37 cellular contexts compared by ENCODE assay signal in the genomic region with DNA sequence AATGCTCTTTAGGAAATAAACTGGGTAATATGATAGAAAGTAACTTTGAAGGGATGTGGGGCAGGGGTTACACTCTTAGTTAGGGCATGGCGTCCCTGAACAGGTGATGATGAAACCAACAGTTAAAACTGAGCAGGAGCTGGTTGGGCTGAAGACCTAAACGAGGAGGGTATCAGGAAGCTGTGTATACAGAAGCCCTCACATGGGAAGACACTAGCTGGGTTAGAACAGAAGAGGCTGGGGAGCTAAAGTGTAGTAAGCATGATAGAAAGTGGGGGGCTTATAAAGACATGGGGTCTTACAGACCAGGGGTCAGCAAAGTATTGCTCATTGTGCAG. TPM values are rescaled to one million over a fixed set of nuclear protein-coding genes. Genes with fewer than 3 reads are reported as not detected.
DNase-seq lines count a peak whose midpoint lies in the region; ATAC-seq, FAIRE-seq and TF ChIP-seq lines count a peak whose summit lies in the region.
"Had no signal": no experiment of that assay in that cellular context is flagged by ENCODE, and none has a peak within 500 bp of the region (broad histone marks: within the 10 kb centered on the region; RNA-seq: fewer than 3 reads in every experiment).

No MANE protein-coding gene starts in this region.

- no peaks in the 10 kb centered on the region for H3K36me3 Mint-ChIP-seq in CD8-positive, alpha-beta memory T cell
- no peaks in the 10 kb centered on the region for H3K36me3 Mint-ChIP-seq in activated naive CD8-positive, alpha-beta T cell treated with anti-CD3 and anti-CD28 coated beads for 36 hours
- no peaks in the 10 kb centered on the region for H3K36me3 Mint-ChIP-seq in naive thymus-derived CD8-positive, alpha-beta T cell
- H3K36me3 Mint-ChIP-seq: activated naive CD4-positive, alpha-beta T cell treated with anti-CD3 and anti-CD28 coated beads, Interleukin-2, amount 50 U/mL, for 72 hours; immature natural killer cell had no signal

- no peak for FAIRE-seq in D721Med (lab: Jason Lieb, UNC)
- FAIRE-seq: astrocyte, HTR-8/SVneo had no signal

- TF ChIP-seq CTCF in D721Med (IDR thresholded peaks at IDR 0.05; ENCODE audit: insufficient read depth, missing control alignments) (no peak), GM10248 (IDR thresholded peaks at IDR 0.05; ENCODE audit: control extremely low read depth, extremely low read depth, low read depth, missing control alignments) (no peak)

- H3K27me3 Mint-ChIP-seq in CD8-positive, alpha-beta memory T cell = no peaks in the 10 kb centered on the region
- no peaks in the 10 kb centered on the region for H3K27me3 Mint-ChIP-seq in activated naive CD8-positive, alpha-beta T cell treated with anti-CD3 and anti-CD28 coated beads for 36 hours
- no peaks in the 10 kb centered on the region for H3K27me3 Mint-ChIP-seq in naive thymus-derived CD8-positive, alpha-beta T cell

- peaks cover 47 to 55% (median 48%) of the 10 kb centered on the region in 3 donors for H3K4me1 Mint-ChIP-seq in CD8-positive, alpha-beta memory T cell
- H3K4me1 Mint-ChIP-seq in activated naive CD8-positive, alpha-beta T cell treated with anti-CD3 and anti-CD28 coated beads for 36 hours = peaks cover 43% of the 10 kb centered on the region
- peaks cover 26 to 57% (median 41%) of the 10 kb centered on the region in 4 donors for H3K4me1 Mint-ChIP-seq in naive thymus-derived CD8-positive, alpha-beta T cell

- DNase-seq in CD8-positive, alpha-beta memory T cell = no peak
- DNase-seq in HEK293T (ENCODE audit: extremely low spot score) (peak; percentile 12), D721Med (ENCODE audit: insufficient read length, low spot score) (no peak), pons (ENCODE audit: low spot score) (no peak), GM10248 (ENCODE audit: extremely low spot score) (no peak)
- no peak for DNase-seq in activated naive CD8-positive, alpha-beta T cell treated with anti-CD3 and anti-CD28 coated beads for 36 hours
- no peak for DNase-seq in naive thymus-derived CD8-positive, alpha-beta T cell
- DNase-seq: activated CD4-positive, alpha-beta T cell treated with anti-CD3 and anti-CD28 coated beads, Interleukin-2, amount 50 U/mL, for 4 hours; C1 segment of cervical spinal cord; Calu3; colonic mucosa; DMS79 treated with DMSO at 0.1 percent for 48 hours; effector CD8-positive, alpha-beta T cell; hypothalamus; immature natural killer cell; KG1; MG63; NCI-H1105 treated with DMSO at 0.1 percent for 48 hours; NCI-H1930; NCI-H526; nucleus accumbens; SK-N-SH; stimulated activated CD4-positive, alpha-beta T cell treated with anti-CD3 and anti-CD28 coated beads, Interleukin-15, amount 100 ng/mL, for 24 hours; stimulated activated CD4-positive, alpha-beta T cell treated with anti-CD3 and anti-CD28 coated beads, Interleukin-4, amount 100 ng/mL, for 4 hours; testis had no signal

- H3K4me3 Mint-ChIP-seq in CD8-positive, alpha-beta memory T cell = peak overlapping the region in 2 of 7 donors; percentile 3 to 37
- no peak overlapping the region for H3K4me3 Mint-ChIP-seq in activated naive CD8-positive, alpha-beta T cell treated with anti-CD3 and anti-CD28 coated beads for 36 hours
- H3K4me3 Mint-ChIP-seq in naive thymus-derived CD8-positive, alpha-beta T cell = peak overlapping the region in 6 of 10 donors; percentile 9 to 72 (median 42)
- H3K4me3 Mint-ChIP-seq: T-helper 1 cell treated with Interleukin-12 subunit alpha and Interleukin-12 subunit beta and Interleukin-4 antibody, amounts not matched to agents 30 μg/mL and 1 μg/mL, for 36 hours had no signal

- H3K27me3 ChIP-seq in CD8-positive, alpha-beta memory T cell (ENCODE audit: insufficient read depth, low read length, poor library complexity, severe bottlenecking) = no peaks in the 10 kb centered on the region
- H3K27me3 ChIP-seq: cardiac muscle cell, colonic mucosa, MG63, testis had no signal

- CTCF ChIA-PET in CD8-positive, alpha-beta memory T cell (lab: Charles Lee) = interaction anchor here (0.8 to 5.2 kb wide), 14 partner anchors 11 to 190 kb away, joined by 3 to 75 read pairs (median 5); no protein-coding TSS in a partner anchor
- CTCF ChIA-PET in HEK293T (lab: Yijun Ruan, JAX) = interaction anchor here (0.7 kb wide), 1 partner anchor 802 kb away, joined by 3 read pairs; no protein-coding TSS in a partner anchor
- CTCF ChIA-PET in GM10248 (lab: Yijun Ruan, JAX) = interaction anchor here (1.3 to 5.3 kb wide), 7 partner anchors 10 to 190 kb away, joined by 4 to 39 read pairs (median 7); no protein-coding TSS in a partner anchor

- H3K4me1 ChIP-seq in CD8-positive, alpha-beta memory T cell (ENCODE audit: insufficient read depth, low read length) = peaks cover 10% of the 10 kb centered on the region
- H3K4me1 ChIP-seq: colonic mucosa, testis had no signal

- POLR2A ChIA-PET in CD8-positive, alpha-beta memory T cell (lab: Charles Lee) = interaction anchor here (1.2 to 3.5 kb wide), 2 partner anchors 11 to 19 kb away, joined by 4 to 23 read pairs; no protein-coding TSS in a partner anchor
- POLR2A ChIA-PET in HEK293T (lab: Yijun Ruan, JAX) = no interaction called here
- POLR2A ChIA-PET in naive thymus-derived CD8-positive, alpha-beta T cell (lab: Charles Lee) = interaction anchor here (0.7 to 4.9 kb wide), 10 partner anchors 11 to 229 kb away, joined by 3 to 42 read pairs (median 3); partner anchors contain the start of gene HSPA8
- POLR2A ChIA-PET in GM10248 (lab: Yijun Ruan, JAX) = no interaction called here

- H3K4me3 ChIP-seq in CD8-positive, alpha-beta memory T cell (ENCODE audit: low read length) = no peak overlapping the region
- H3K4me3 ChIP-seq: cardiac muscle cell, colonic mucosa, MG63, testis had no signal

- peak overlapping the region; percentile 1 to 85 (median 65) for H3K27ac Mint-ChIP-seq in CD8-positive, alpha-beta memory T cell
- peak overlapping the region; percentile 4 for H3K27ac Mint-ChIP-seq in activated naive CD8-positive, alpha-beta T cell treated with anti-CD3 and anti-CD28 coated beads for 36 hours
- peak overlapping the region; percentile 21 to 95 (median 82) for H3K27ac Mint-ChIP-seq in naive thymus-derived CD8-positive, alpha-beta T cell
- H3K27ac Mint-ChIP-seq: activated T-helper 2 cell treated with anti-CD3 and anti-CD28 coated beads, Interferon-gamma antibody, Interleukin-2, Interleukin-4, amounts not matched to agents 10 μg/mL and 5 μg/mL and 100 μg/mL, durations not matched to agents 14 hours and 24 hours and 36 hours; T-helper 1 cell treated with Interleukin-12 subunit alpha and Interleukin-12 subunit beta and Interleukin-4 antibody, amounts not matched to agents 30 μg/mL and 1 μg/mL, for 36 hours had no signal

- peak; percentile 56 to 62 for ATAC-seq in naive thymus-derived CD8-positive, alpha-beta T cell
- no peak for ATAC-seq in GM19023 (IDR thresholded peaks at IDR 0.05; ENCODE audit: unreplicated experiment)
- ATAC-seq: activated CD4-positive, CD25-positive, alpha-beta regulatory T cell treated with anti-CD3 and anti-CD28 coated beads, Interleukin-2, amount 50 U/mL, for 24 hours; activated naive CD4-positive, alpha-beta T cell treated with anti-CD3 and anti-CD28 coated beads, Interleukin-2, amount 50 U/mL, for 72 hours; Right ventricle myocardium inferior had no signal

- no peaks in the 10 kb centered on the region for H3K36me3 ChIP-seq in CD8-positive, alpha-beta memory T cell (ENCODE audit: insufficient read depth, low read length)
- H3K36me3 ChIP-seq: cardiac muscle cell, colonic mucosa, MG63 had no signal

- H3K9me3 ChIP-seq in CD8-positive, alpha-beta memory T cell (ENCODE audit: low read length) = no peaks in the 10 kb centered on the region
- H3K9me3 ChIP-seq: colonic mucosa, MG63, SK-N-SH, testis had no signal

- H3K9me3 Mint-ChIP-seq in CD8-positive, alpha-beta memory T cell = peaks cover 0 to 3% (median 0%) of the 10 kb centered on the region in 5 donors
- peaks cover 8% of the 10 kb centered on the region for H3K9me3 Mint-ChIP-seq in activated naive CD8-positive, alpha-beta T cell treated with anti-CD3 and anti-CD28 coated beads for 36 hours
- peaks cover 0 to 2% (median 0%) of the 10 kb centered on the region in 9 donors for H3K9me3 Mint-ChIP-seq in naive thymus-derived CD8-positive, alpha-beta T cell
- H3K9me3 Mint-ChIP-seq: activated T-helper 2 cell treated with anti-CD3 and anti-CD28 coated beads, Interferon-gamma antibody, Interleukin-2, Interleukin-4, amounts not matched to agents 10 μg/mL and 5 μg/mL and 100 μg/mL, durations not matched to agents 14 hours and 24 hours and 36 hours; immature natural killer cell; T-helper 1 cell treated with Interleukin-12 subunit alpha and Interleukin-12 subunit beta and Interleukin-4 antibody, amounts not matched to agents 30 μg/mL and 1 μg/mL, for 36 hours had no signal

- no peak overlapping the region for H3K27ac ChIP-seq in CD8-positive, alpha-beta memory T cell (ENCODE audit: low read depth, low read length)
- H3K27ac ChIP-seq: cardiac muscle cell, colonic mucosa, testis had no signal

TF ChIP-seq in HEK293T, 16 proteins besides CTCF, POLR2A, EP300 and RAD21:
- TF ChIP-seq SUZ12 (IDR thresholded peaks at IDR 0.05) (no peak), ZNF384 (IDR thresholded peaks at IDR 0.05) (no peak), BHLHE40 (IDR thresholded peaks at IDR 0.05; ENCODE audit: borderline replicate concordance) (no peak), SP1 (IDR thresholded peaks at IDR 0.05) (no peak), ELF4 (IDR thresholded peaks at IDR 0.05) (no peak), HDGF (IDR thresholded peaks at IDR 0.05; ENCODE audit: borderline replicate concordance) (no peak), LEF1 (IDR thresholded peaks at IDR 0.05; ENCODE audit: borderline replicate concordance) (no peak), NFRKB (IDR thresholded peaks at IDR 0.05) (no peak)

RNA-seq across cellular contexts. Expression of gene CRTAM, which starts 5.2 kb away (rescaled TPM):
- 10 to 100 TPM; 71.9 to 72.1 TPM for total RNA-seq in CD8-positive, alpha-beta memory T cell
- 65.0 TPM for polyA plus RNA-seq in CD8-positive, alpha-beta memory T cell
- total RNA-seq in activated naive CD8-positive, alpha-beta T cell treated with anti-CD3 and anti-CD28 coated beads for 36 hours = 10 to 100 TPM; 21.9 to 22.3 TPM
- 10 to 100 TPM; 48.1 to 52.3 TPM for total RNA-seq in naive thymus-derived CD8-positive, alpha-beta T cell
- 10 to 100 TPM; 66.6 to 98.7 (median 88.3) TPM for polyA plus RNA-seq in naive thymus-derived CD8-positive, alpha-beta T cell
- total RNA-seq: astrocyte, Calu3, cardiac muscle cell, colonic mucosa, epithelial cell of proximal tubule, H4, pulmonary artery endothelial cell had no signal
- polyA plus RNA-seq: cardiac muscle cell, SK-N-SH had no signal

RNA-seq across cellular contexts. Expression of gene JHY, which starts 49.5 kb away (rescaled TPM):
- total RNA-seq in CD8-positive, alpha-beta memory T cell = 1 to 10 TPM; 4.3 to 4.9 TPM
- 7.6 TPM for polyA plus RNA-seq in CD8-positive, alpha-beta memory T cell
- total RNA-seq in activated naive CD8-positive, alpha-beta T cell treated with anti-CD3 and anti-CD28 coated beads for 36 hours = 1 to 10 TPM; 3.1 to 3.2 TPM
- 1 to 10 TPM; 6.3 to 6.7 TPM for total RNA-seq in naive thymus-derived CD8-positive, alpha-beta T cell
- polyA plus RNA-seq in naive thymus-derived CD8-positive, alpha-beta T cell = 1 to 10 TPM; 2.4 to 3.4 (median 3.1) TPM

Comparison
In these comparisons a context has a peak if more than half of its experiments do, and no peak if none do; other contexts are left out.
1. H3K27ac Mint-ChIP-seq: peak in every context shown above with its lines; median percentile 82 in naive thymus-derived CD8-positive, alpha-beta T cell; 65 in CD8-positive, alpha-beta memory T cell; 4 in activated naive CD8-positive, alpha-beta T cell treated with anti-CD3 and anti-CD28 coated beads for 36 hours.
2. POLR2A ChIA-PET loops: an anchor here in CD8-positive, alpha-beta memory T cell (1.2 to 3.5 kb wide) and naive thymus-derived CD8-positive, alpha-beta T cell (0.7 to 4.9 kb wide); none called in HEK293T and GM10248.